8 cellular contexts compared by ENCODE assay signal in the genomic region with DNA sequence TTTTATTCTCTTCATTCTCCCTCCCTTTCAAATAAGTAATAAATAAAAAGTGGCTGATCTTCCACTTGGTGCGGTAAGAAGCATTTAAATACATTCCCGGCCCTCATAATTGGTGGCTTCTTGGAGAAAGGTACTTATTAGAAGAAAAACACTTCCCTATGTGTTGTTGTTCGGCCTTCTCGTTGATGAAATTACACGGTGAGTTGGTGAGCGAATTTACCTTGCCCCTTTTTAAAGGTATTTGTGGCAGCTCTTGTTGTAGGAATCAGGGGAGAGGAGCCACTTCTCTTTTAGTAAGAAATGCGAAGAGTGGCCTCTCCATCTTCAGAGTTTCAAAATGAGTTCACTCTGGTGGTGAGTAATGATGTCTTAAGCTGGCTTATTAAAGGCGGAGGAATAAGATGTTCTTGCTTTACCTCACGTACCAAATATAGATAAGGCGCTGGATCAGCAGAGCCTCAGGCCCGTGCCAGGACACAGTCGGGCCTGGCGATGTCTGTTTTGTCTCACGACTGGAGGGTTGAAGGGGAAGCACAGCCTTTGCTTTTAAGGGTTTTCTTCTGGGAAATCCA.
DNase-seq lines count a peak whose midpoint lies in the region; ATAC-seq, FAIRE-seq and TF ChIP-seq lines count a peak whose summit lies in the region.

No MANE protein-coding gene starts in this region.

- no peaks in the 10 kb centered on the region for H3K9me3 ChIP-seq in A549
- no peaks in the 10 kb centered on the region for H3K9me3 ChIP-seq in uterus

- peak overlapping the region; percentile 8 to 73; a peak in 5 of 6 replicates for H3K27ac ChIP-seq in A549
- H3K27ac ChIP-seq in uterus: peak overlapping the region; percentile 95

- no peaks in the 10 kb centered on the region for H3K9me3 Mint-ChIP-seq in T-helper 2 cell treated with Interferon-gamma antibody and Interleukin-4, amounts not matched to agents 5 μg/mL and 100 μg/mL, for 36 hours

- H3K4me1 ChIP-seq in A549: peaks cover 33% of the 10 kb centered on the region
- peaks cover 11 to 19% of the 10 kb centered on the region in 2 donors for H3K4me1 ChIP-seq in uterus

- H3K4me1 Mint-ChIP-seq in T-helper 2 cell treated with Interferon-gamma antibody and Interleukin-4, amounts not matched to agents 5 μg/mL and 100 μg/mL, for 36 hours (ENCODE audit: low read depth): peaks cover 5% of the 10 kb centered on the region

- no peaks in the 10 kb centered on the region for H3K36me3 Mint-ChIP-seq in T-helper 2 cell treated with Interferon-gamma antibody and Interleukin-4, amounts not matched to agents 5 μg/mL and 100 μg/mL, for 36 hours (ENCODE audit: low read depth)

- FAIRE-seq in A549 (lab: Jason Lieb, UNC): no peak

- no peak for TF ChIP-seq POLR2A in A549 (IDR thresholded peaks at IDR 0.05; ENCODE audit: low read length)
- TF ChIP-seq POLR2A in uterus (IDR thresholded peaks at IDR 0.05): peak in 1 of 2 donors; percentile 30

- H3K36me3 ChIP-seq in uterus: no peaks in the 10 kb centered on the region

- WGBS in A549 (ENCODE audit: missing lambda C conversion rate): 89% methylated on average over 14 of the region's 14 CpGs

- no peak for TF ChIP-seq EP300 in A549 (IDR thresholded peaks at IDR 0.05)

- H3K4me3 ChIP-seq in A549 (no peak overlapping the region), uterus (no peak overlapping the region)

- TF ChIP-seq RAD21 in A549 (conservative IDR thresholded peaks at IDR 0.05 in 1 of 2, IDR thresholded peaks at IDR 0.05 in 1 of 2): no peak

- ATAC-seq in A549 (no peak), left cardiac atrium (peak; percentile 44 to 86)

- CTCF ChIA-PET in A549 (lab: Yijun Ruan, JAX): interaction anchor here (1.1 kb wide), 1 partner anchor 126 kb away, joined by 3 read pairs; no protein-coding TSS in a partner anchor

- no peak overlapping the region for H3K4me3 Mint-ChIP-seq in T-helper 2 cell treated with Interferon-gamma antibody and Interleukin-4, amounts not matched to agents 5 μg/mL and 100 μg/mL, for 36 hours

- intact Hi-C loops in left cardiac atrium (cut with DNase I): no loop called here
- intact Hi-C loops in uterus (cut with DNase I; ENCODE audit: low total_unique reads): no loop called here

- POLR2A ChIA-PET in A549 (lab: Yijun Ruan, JAX): no interaction called here

- H3K27ac Mint-ChIP-seq in T-helper 2 cell treated with Interferon-gamma antibody and Interleukin-4, amounts not matched to agents 5 μg/mL and 100 μg/mL, for 36 hours: no peak overlapping the region

- DNase-seq in A549 (ENCODE audit: low read depth in 1 of 2, low spot score in 1 of 2) (no peak), GM19240 (ENCODE audit: insufficient read length, low spot score) (peak; percentile 34), SK-N-DZ (ENCODE audit: low spot score) (peak; percentile 61), left cardiac atrium (peak; percentile 48), uterus (peak; percentile 90 to 93), NCI-H2029 (lab: John Stamatoyannopoulos, UW) (no peak), NCI-H748 (lab: John Stamatoyannopoulos, UW; ENCODE audit: unreplicated experiment) (no peak)
- no peak for DNase-seq in T-helper 2 cell treated with Interferon-gamma antibody and Interleukin-4, amounts not matched to agents 5 μg/mL and 100 μg/mL, for 36 hours (ENCODE audit: low spot score)

- no peaks in the 10 kb centered on the region for H3K27me3 Mint-ChIP-seq in T-helper 2 cell treated with Interferon-gamma antibody and Interleukin-4, amounts not matched to agents 5 μg/mL and 100 μg/mL, for 36 hours (ENCODE audit: low read depth)

- H3K27me3 ChIP-seq in uterus: no peaks in the 10 kb centered on the region

- TF ChIP-seq CTCF in A549 (IDR thresholded peaks at IDR 0.05) (no peak), uterus (IDR thresholded peaks at IDR 0.05) (peak in 1 of 4 experiments; percentile 35)

- peak overlapping the region; percentile 31 for H3K4me2 ChIP-seq in A549

TF ChIP-seq in A549, 52 proteins besides CTCF, POLR2A, EP300 and RAD21:
- TF ChIP-seq RFX5 (IDR thresholded peaks at IDR 0.05) (no peak), PHF8 (IDR thresholded peaks at IDR 0.05; ENCODE audit: borderline replicate concordance, low read depth) (no peak), FOSB (CRISPR knock-in tag; IDR thresholded peaks at IDR 0.05) (no peak)
- TF ChIP-seq, protein P1, sequence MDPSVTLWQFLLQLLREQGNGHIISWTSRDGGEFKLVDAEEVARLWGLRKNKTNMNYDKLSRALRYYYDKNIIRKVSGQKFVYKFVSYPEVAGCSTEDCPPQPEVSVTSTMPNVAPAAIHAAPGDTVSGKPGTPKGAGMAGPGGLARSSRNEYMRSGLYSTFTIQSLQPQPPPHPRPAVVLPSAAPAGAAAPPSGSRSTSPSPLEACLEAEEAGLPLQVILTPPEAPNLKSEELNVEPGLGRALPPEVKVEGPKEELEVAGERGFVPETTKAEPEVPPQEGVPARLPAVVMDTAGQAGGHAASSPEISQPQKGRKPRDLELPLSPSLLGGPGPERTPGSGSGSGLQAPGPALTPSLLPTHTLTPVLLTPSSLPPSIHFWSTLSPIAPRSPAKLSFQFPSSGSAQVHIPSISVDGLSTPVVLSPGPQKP (IDR thresholded peaks at IDR 0.05; ENCODE audit: low read depth, low read length): no peak

Comparison
In these comparisons a context has a peak if more than half of its experiments do, and no peak if none do; other contexts are left out.
1. ATAC-seq: peak in left cardiac atrium (2 of 2); none in A549 (0 of 2).
2. DNase-seq: peak in GM19240 (single experiment), SK-N-DZ (single experiment), left cardiac atrium (single experiment) and uterus (2 of 2); none in A549 (0 of 2), NCI-H2029 (single experiment), T-helper 2 cell treated with Interferon-gamma antibody and Interleukin-4, amounts not matched to agents 5 μg/mL and 100 μg/mL, for 36 hours (single experiment) and NCI-H748 (single experiment).